9 cellular contexts compared by ENCODE assay signal in the genomic region with DNA sequence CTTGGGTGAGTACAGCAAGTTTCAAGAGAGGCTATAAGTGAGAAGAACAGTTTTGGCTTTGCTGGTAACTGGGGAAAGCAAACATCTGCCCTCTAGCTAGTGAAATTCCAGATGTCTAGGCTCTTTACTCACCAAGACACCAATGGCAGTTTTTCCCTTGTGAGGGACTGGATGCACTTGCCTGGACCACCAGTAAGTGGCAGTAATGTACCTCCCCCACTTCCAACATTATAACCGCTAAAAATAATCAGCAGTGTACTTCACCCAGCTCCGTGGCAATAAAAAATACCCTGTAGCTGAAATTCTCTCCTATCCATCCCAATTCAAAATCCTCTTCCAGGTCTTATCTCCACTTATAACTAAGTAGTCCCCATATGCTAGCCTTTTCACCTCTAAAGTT.
A peak's percentile ranks its signal among the peaks of the same experiment; 100 is the strongest.
DNase-seq lines count a peak whose midpoint lies in the region; ATAC-seq and TF ChIP-seq lines count a peak whose summit lies in the region.
"Had no signal": no experiment of that assay in that cellular context is flagged by ENCODE, and none has a peak within 500 bp of the region (broad histone marks: within the 10 kb centered on the region; RNA-seq: fewer than 3 reads in every experiment).

No MANE protein-coding gene starts in this region.

- TF ChIP-seq CTCF in AG09319 (IDR thresholded peaks at IDR 0.05; ENCODE audit: low read depth, low read length) (peak; percentile 95), GM13976 (IDR thresholded peaks at IDR 0.05; ENCODE audit: borderline replicate concordance, control extremely low read depth, extremely low read depth, insufficient read depth, missing control alignments) (peak; percentile 37), nephron progenitor cell (IDR thresholded peaks at IDR 0.05) (peak; percentile 82)

- peaks cover 6% of the 10 kb centered on the region for H3K4me1 Mint-ChIP-seq in nephron progenitor cell

- H3K27ac Mint-ChIP-seq in nephron progenitor cell: no peak overlapping the region
- H3K27ac Mint-ChIP-seq: memory B cell had no signal

- ATAC-seq in HG03135 (IDR thresholded peaks at IDR 0.05; ENCODE audit: unreplicated experiment): peak; percentile 76

- no peak overlapping the region for H3K4me3 Mint-ChIP-seq in nephron progenitor cell
- H3K4me3 Mint-ChIP-seq: memory B cell had no signal

- H3K27me3 Mint-ChIP-seq in nephron progenitor cell (ENCODE audit: low read depth, poor library complexity): no peaks in the 10 kb centered on the region
- H3K27me3 Mint-ChIP-seq: memory B cell had no signal

- in situ Hi-C loops in GM13976 (cut with MboI; ENCODE audit: low sequenced_read_pairs, unreplicated experiment): no loop called here

- H3K36me3 Mint-ChIP-seq in nephron progenitor cell (ENCODE audit: low read depth): no peaks in the 10 kb centered on the region

- no peaks in the 10 kb centered on the region for H3K9me3 Mint-ChIP-seq in nephron progenitor cell

- peak; percentile 42 for DNase-seq in AG09319 (ENCODE audit: extremely low read depth, low read depth)
- DNase-seq in GM13976 (ENCODE audit: low spot score): peak; percentile 16
- peak; percentile 55 for DNase-seq in RPMI7951 (ENCODE audit: low read depth)
- DNase-seq in fibroblast of gingiva (ENCODE audit: low read depth): peak; percentile 74
- peak; percentile 33 for DNase-seq in nephron progenitor cell
- DNase-seq in 8988T: no peak
- DNase-seq in GM19240 (ENCODE audit: insufficient read length, low spot score): no peak

Comparison
In these comparisons a context has a peak if more than half of its experiments do, and no peak if none do; other contexts are left out.
1. DNase-seq: peak in AG09319 (single experiment), GM13976 (single experiment), RPMI7951 (single experiment), fibroblast of gingiva (single experiment) and nephron progenitor cell (single experiment); none in 8988T (single experiment) and GM19240 (single experiment).
2. CTCF ChIP-seq: peak in every context shown above with its lines; median percentile 95 in AG09319; 82 in nephron progenitor cell; 37 in GM13976.